Comparison of ENCODE assay signal across 1 cellular context in genomic region chr10:104337985-104338735, GRCh38.
TF ChIP-seq lines count a peak whose summit lies in the region.

ITPRIP (minus strand) TSS chr10:104338465; CDS start chr10:104316051, 22,414 bp downstream.

TF ChIP-seq in HepG2, 621 proteins besides CTCF, POLR2A, EP300 and RAD21 (continued from another document and continues in another):
- no peak for TF ChIP-seq ZNF501 (CRISPR knock-in tag; IDR thresholded peaks at IDR 0.05)
- 0 out of 2 replicates have a peak, but pooled peaks have one; percentile 22 for TF ChIP-seq ZNF556 (CRISPR knock-in tag; IDR thresholded peaks at IDR 0.05; ENCODE audit: borderline replicate concordance)
- TF ChIP-seq KMT2B (CRISPR knock-in tag; IDR thresholded peaks at IDR 0.05), result no peak
- TF ChIP-seq, protein P1, sequence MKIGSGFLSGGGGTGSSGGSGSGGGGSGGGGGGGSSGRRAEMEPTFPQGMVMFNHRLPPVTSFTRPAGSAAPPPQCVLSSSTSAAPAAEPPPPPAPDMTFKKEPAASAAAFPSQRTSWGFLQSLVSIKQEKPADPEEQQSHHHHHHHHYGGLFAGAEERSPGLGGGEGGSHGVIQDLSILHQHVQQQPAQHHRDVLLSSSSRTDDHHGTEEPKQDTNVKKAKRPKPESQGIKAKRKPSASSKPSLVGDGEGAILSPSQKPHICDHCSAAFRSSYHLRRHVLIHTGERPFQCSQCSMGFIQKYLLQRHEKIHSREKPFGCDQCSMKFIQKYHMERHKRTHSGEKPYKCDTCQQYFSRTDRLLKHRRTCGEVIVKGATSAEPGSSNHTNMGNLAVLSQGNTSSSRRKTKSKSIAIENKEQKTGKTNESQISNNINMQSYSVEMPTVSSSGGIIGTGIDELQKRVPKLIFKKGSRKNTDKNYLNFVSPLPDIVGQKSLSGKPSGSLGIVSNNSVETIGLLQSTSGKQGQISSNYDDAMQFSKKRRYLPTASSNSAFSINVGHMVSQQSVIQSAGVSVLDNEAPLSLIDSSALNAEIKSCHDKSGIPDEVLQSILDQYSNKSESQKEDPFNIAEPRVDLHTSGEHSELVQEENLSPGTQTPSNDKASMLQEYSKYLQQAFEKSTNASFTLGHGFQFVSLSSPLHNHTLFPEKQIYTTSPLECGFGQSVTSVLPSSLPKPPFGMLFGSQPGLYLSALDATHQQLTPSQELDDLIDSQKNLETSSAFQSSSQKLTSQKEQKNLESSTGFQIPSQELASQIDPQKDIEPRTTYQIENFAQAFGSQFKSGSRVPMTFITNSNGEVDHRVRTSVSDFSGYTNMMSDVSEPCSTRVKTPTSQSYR (CRISPR knock-in tag; IDR thresholded peaks at IDR 0.05; ENCODE audit: borderline replicate concordance), result no peak
- TF ChIP-seq HMG20B (CRISPR knock-in tag; conservative IDR thresholded peaks at IDR 0.05), result no peak
- no peak for TF ChIP-seq CEBPG (CRISPR knock-in tag; IDR thresholded peaks at IDR 0.05)
- no peak for TF ChIP-seq FOXC1 (CRISPR knock-in tag; IDR thresholded peaks at IDR 0.05; ENCODE audit: borderline replicate concordance)
- TF ChIP-seq KDM3A (CRISPR knock-in tag; IDR thresholded peaks at IDR 0.05; ENCODE audit: low read depth), result 0 out of 2 replicates have a peak, but pooled peaks have one; percentile 6
- peak; percentile 48; the same call in 1 of the 2 replicates for TF ChIP-seq HDAC1 (CRISPR knock-in tag; IDR thresholded peaks at IDR 0.05)
- no peak for TF ChIP-seq ZSCAN12 (CRISPR knock-in tag; IDR thresholded peaks at IDR 0.05)
- peak; percentile 59; the same call in 1 of the 2 replicates for TF ChIP-seq SPEN (CRISPR knock-in tag; IDR thresholded peaks at IDR 0.05; ENCODE audit: low read depth)
- peak; percentile 71 for TF ChIP-seq PHF8 (CRISPR knock-in tag; IDR thresholded peaks at IDR 0.05)
- no peak for TF ChIP-seq CAMTA2 (CRISPR knock-in tag; IDR thresholded peaks at IDR 0.05; ENCODE audit: borderline replicate concordance)
- TF ChIP-seq PRPF4 (IDR thresholded peaks at IDR 0.05; ENCODE audit: low read depth, low read length, poor library complexity, severe bottlenecking), result no peak
- TF ChIP-seq KDM5B (CRISPR knock-in tag; IDR thresholded peaks at IDR 0.05; ENCODE audit: borderline replicate concordance), result peak; percentile 62; the same call in 1 of the 2 replicates
- no peak for TF ChIP-seq ZNF549 (CRISPR knock-in tag; IDR thresholded peaks at IDR 0.05)
- TF ChIP-seq ZNF543 (CRISPR knock-in tag; IDR thresholded peaks at IDR 0.05), result no peak
- peak; percentile 7 for TF ChIP-seq ZEB1 (IDR thresholded peaks at IDR 0.05; ENCODE audit: insufficient replicate concordance, low read depth)
- TF ChIP-seq, protein P2, sequence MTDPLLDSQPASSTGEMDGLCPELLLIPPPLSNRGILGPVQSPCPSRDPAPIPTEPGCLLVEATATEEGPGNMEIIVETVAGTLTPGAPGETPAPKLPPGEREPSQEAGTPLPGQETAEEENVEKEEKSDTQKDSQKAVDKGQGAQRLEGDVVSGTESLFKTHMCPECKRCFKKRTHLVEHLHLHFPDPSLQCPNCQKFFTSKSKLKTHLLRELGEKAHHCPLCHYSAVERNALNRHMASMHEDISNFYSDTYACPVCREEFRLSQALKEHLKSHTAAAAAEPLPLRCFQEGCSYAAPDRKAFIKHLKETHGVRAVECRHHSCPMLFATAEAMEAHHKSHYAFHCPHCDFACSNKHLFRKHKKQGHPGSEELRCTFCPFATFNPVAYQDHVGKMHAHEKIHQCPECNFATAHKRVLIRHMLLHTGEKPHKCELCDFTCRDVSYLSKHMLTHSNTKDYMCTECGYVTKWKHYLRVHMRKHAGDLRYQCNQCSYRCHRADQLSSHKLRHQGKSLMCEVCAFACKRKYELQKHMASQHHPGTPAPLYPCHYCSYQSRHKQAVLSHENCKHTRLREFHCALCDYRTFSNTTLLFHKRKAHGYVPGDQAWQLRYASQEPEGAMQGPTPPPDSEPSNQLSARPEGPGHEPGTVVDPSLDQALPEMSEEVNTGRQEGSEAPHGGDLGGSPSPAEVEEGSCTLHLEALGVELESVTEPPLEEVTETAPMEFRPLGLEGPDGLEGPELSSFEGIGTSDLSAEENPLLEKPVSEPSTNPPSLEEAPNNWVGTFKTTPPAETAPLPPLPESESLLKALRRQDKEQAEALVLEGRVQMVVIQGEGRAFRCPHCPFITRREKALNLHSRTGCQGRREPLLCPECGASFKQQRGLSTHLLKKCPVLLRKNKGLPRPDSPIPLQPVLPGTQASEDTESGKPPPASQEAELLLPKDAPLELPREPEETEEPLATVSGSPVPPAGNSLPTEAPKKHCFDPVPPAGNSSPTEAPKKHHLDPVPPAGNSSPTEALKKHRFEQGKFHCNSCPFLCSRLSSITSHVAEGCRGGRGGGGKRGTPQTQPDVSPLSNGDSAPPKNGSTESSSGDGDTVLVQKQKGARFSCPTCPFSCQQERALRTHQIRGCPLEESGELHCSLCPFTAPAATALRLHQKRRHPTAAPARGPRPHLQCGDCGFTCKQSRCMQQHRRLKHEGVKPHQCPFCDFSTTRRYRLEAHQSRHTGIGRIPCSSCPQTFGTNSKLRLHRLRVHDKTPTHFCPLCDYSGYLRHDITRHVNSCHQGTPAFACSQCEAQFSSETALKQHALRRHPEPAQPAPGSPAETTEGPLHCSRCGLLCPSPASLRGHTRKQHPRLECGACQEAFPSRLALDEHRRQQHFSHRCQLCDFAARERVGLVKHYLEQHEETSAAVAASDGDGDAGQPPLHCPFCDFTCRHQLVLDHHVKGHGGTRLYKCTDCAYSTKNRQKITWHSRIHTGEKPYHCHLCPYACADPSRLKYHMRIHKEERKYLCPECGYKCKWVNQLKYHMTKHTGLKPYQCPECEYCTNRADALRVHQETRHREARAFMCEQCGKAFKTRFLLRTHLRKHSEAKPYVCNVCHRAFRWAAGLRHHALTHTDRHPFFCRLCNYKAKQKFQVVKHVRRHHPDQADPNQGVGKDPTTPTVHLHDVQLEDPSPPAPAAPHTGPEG (CRISPR knock-in tag; IDR thresholded peaks at IDR 0.05), result no peak
- no peak for TF ChIP-seq ZNF24 (IDR thresholded peaks at IDR 0.05)
- no peak for TF ChIP-seq E2F2 (CRISPR knock-in tag; IDR thresholded peaks at IDR 0.05; ENCODE audit: borderline replicate concordance)
- TF ChIP-seq JDP2 (CRISPR knock-in tag; IDR thresholded peaks at IDR 0.05; ENCODE audit: borderline replicate concordance), result no peak
- no peak for TF ChIP-seq TCF7L2 (IDR thresholded peaks at IDR 0.05; ENCODE audit: low read depth, low read length)
- TF ChIP-seq AHR (CRISPR knock-in tag; IDR thresholded peaks at IDR 0.05), result no peak; the same call in 1 of the 2 replicates
- TF ChIP-seq ZNF33A (CRISPR knock-in tag; IDR thresholded peaks at IDR 0.05; ENCODE audit: borderline replicate concordance), result no peak
- no peak for TF ChIP-seq ZNF207 (IDR thresholded peaks at IDR 0.05; ENCODE audit: borderline replicate concordance)
- TF ChIP-seq ZNF329 (CRISPR knock-in tag; IDR thresholded peaks at IDR 0.05; ENCODE audit: low read depth), result no peak
- TF ChIP-seq MAX (IDR thresholded peaks at IDR 0.05), result no peak
- no peak for TF ChIP-seq ZNF382 (CRISPR knock-in tag; IDR thresholded peaks at IDR 0.05; ENCODE audit: borderline replicate concordance)
- TF ChIP-seq ZNF546 (CRISPR knock-in tag; conservative IDR thresholded peaks at IDR 0.05), result no peak
- TF ChIP-seq ZFAT (CRISPR knock-in tag; conservative IDR thresholded peaks at IDR 0.05), result no peak
- TF ChIP-seq ZBTB14 (CRISPR knock-in tag; IDR thresholded peaks at IDR 0.05), result peak; percentile 25; the same call in 1 of the 2 replicates
- TF ChIP-seq SAP130 (CRISPR knock-in tag; IDR thresholded peaks at IDR 0.05; ENCODE audit: low read depth), result peak; percentile 63
- TF ChIP-seq ZFY (CRISPR knock-in tag; IDR thresholded peaks at IDR 0.05), result peak; percentile 49; the same call in 1 of the 2 replicates
- TF ChIP-seq POGK (CRISPR knock-in tag; conservative IDR thresholded peaks at IDR 0.05), result no peak
- TF ChIP-seq ZNF747 (CRISPR knock-in tag; IDR thresholded peaks at IDR 0.05; ENCODE audit: borderline replicate concordance), result peak; percentile 79; the same call in 1 of the 2 replicates
- TF ChIP-seq NCOA2 (CRISPR knock-in tag; IDR thresholded peaks at IDR 0.05), result no peak
- no peak for TF ChIP-seq ELF1 (CRISPR knock-in tag; IDR thresholded peaks at IDR 0.05)
- no peak; the same call in 1 of the 2 replicates for TF ChIP-seq ZNF446 (CRISPR knock-in tag; IDR thresholded peaks at IDR 0.05)
- TF ChIP-seq, protein P3, sequence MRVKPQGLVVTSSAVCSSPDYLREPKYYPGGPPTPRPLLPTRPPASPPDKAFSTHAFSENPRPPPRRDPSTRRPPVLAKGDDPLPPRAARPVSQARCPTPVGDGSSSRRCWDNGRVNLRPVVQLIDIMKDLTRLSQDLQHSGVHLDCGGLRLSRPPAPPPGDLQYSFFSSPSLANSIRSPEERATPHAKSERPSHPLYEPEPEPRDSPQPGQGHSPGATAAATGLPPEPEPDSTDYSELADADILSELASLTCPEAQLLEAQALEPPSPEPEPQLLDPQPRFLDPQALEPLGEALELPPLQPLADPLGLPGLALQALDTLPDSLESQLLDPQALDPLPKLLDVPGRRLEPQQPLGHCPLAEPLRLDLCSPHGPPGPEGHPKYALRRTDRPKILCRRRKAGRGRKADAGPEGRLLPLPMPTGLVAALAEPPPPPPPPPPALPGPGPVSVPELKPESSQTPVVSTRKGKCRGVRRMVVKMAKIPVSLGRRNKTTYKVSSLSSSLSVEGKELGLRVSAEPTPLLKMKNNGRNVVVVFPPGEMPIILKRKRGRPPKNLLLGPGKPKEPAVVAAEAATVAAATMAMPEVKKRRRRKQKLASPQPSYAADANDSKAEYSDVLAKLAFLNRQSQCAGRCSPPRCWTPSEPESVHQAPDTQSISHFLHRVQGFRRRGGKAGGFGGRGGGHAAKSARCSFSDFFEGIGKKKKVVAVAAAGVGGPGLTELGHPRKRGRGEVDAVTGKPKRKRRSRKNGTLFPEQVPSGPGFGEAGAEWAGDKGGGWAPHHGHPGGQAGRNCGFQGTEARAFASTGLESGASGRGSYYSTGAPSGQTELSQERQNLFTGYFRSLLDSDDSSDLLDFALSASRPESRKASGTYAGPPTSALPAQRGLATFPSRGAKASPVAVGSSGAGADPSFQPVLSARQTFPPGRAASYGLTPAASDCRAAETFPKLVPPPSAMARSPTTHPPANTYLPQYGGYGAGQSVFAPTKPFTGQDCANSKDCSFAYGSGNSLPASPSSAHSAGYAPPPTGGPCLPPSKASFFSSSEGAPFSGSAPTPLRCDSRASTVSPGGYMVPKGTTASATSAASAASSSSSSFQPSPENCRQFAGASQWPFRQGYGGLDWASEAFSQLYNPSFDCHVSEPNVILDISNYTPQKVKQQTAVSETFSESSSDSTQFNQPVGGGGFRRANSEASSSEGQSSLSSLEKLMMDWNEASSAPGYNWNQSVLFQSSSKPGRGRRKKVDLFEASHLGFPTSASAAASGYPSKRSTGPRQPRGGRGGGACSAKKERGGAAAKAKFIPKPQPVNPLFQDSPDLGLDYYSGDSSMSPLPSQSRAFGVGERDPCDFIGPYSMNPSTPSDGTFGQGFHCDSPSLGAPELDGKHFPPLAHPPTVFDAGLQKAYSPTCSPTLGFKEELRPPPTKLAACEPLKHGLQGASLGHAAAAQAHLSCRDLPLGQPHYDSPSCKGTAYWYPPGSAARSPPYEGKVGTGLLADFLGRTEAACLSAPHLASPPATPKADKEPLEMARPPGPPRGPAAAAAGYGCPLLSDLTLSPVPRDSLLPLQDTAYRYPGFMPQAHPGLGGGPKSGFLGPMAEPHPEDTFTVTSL (CRISPR knock-in tag; IDR thresholded peaks at IDR 0.05; ENCODE audit: borderline replicate concordance), result no peak
- no peak; the same call in 1 of the 2 replicates for TF ChIP-seq ZNF263 (CRISPR knock-in tag; IDR thresholded peaks at IDR 0.05)
